ENCODE assay signal across 1 cellular context in genomic region chr10:95430231-95430951, GRCh38.
TF ChIP-seq lines count a peak whose summit lies in the region.

No MANE protein-coding gene starts in this region.

TF ChIP-seq in HEK293, 187 proteins besides CTCF, POLR2A, EP300 and RAD21 (continued from another document):
- TF ChIP-seq ZNF19 (tag by site-specific recombination; IDR thresholded peaks at IDR 0.05; ENCODE audit: low read depth), result no peak
